ENCODE assay signal across 8 cellular contexts in genomic region chr2:111120253-111121027, GRCh38. TPM values are rescaled to one million over a fixed set of nuclear protein-coding genes. Genes with fewer than 3 reads are reported as not detected.
DNase-seq lines count a peak whose midpoint lies in the region; ATAC-seq, FAIRE-seq and TF ChIP-seq lines count a peak whose summit lies in the region.

A gene with protein sequence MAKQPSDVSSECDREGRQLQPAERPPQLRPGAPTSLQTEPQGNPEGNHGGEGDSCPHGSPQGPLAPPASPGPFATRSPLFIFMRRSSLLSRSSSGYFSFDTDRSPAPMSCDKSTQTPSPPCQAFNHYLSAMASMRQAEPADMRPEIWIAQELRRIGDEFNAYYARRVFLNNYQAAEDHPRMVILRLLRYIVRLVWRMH (plus strand): TSS chr2:111120914. CDS start chr2:111123746, 2,832 bp downstream.

- peaks cover 8% of the 10 kb centered on the region; the same call in 1 of the 2 replicates for H3F3A ChIP-seq in OCI-LY1 (ENCODE audit: insufficient read depth, low read length)

- H3K4me3 ChIP-seq in OCI-LY1 (ENCODE audit: low read depth, low read length, poor library complexity, severe bottlenecking) = peak within 1 kb of the TSS; percentile 89
- peak within 1 kb of the TSS; percentile 75 for H3K4me3 ChIP-seq in mucosa of descending colon

- DNase-seq in D721Med (ENCODE audit: insufficient read length, low spot score) (peak; percentile 58), HuH-7 (ENCODE audit: low spot score) (peak; percentile 91), epidermal melanocyte (ENCODE audit: insufficient read length, low spot score) (peak; percentile 72), mucosa of descending colon (peak; percentile 96 to 98 (median 96))
- peak; percentile 63 for DNase-seq in activated CD8-positive, alpha-beta memory T cell treated with anti-CD3 and anti-CD28 coated beads, Interleukin-2, amount 50 U/mL, for 24 hours (ENCODE audit: extremely low read depth)
- peak; percentile 48 to 76 for DNase-seq in stimulated activated CD8-positive, alpha-beta memory T cell treated with anti-CD3 and anti-CD28 coated beads, Interleukin-4, amount 100 ng/mL, for 1 hour (ENCODE audit: low read depth in 2 of 2, low spot score in 1 of 2)

- H2AFZ ChIP-seq in OCI-LY1 (ENCODE audit: low read length) = no peak within 1 kb of the TSS

- no peaks in the 10 kb centered on the region for H3K9me2 ChIP-seq in OCI-LY1 (ENCODE audit: low read depth, low read length)

- intact Hi-C loops in mucosa of descending colon (cut with DNase I, micrococcal nuclease) = no loop called here

- TF ChIP-seq CTCF in D721Med (IDR thresholded peaks at IDR 0.05; ENCODE audit: insufficient read depth, missing control alignments) (peak; percentile 14), OCI-LY1 (IDR thresholded peaks at IDR 0.05; ENCODE audit: low read length) (peak; percentile 40; the same call in 1 of the 2 replicates), mucosa of descending colon (IDR thresholded peaks at IDR 0.05) (no peak)

- peak within 1 kb of the TSS; percentile 95 for H3K9ac ChIP-seq in OCI-LY1 (ENCODE audit: low read length)

- H4K20me1 ChIP-seq in OCI-LY1 (ENCODE audit: insufficient read depth, low read length) = no peaks in the 10 kb centered on the region

- peaks cover 70% of the 10 kb centered on the region for H3K4me1 ChIP-seq in OCI-LY1 (ENCODE audit: insufficient read depth, low read length, severe bottlenecking)
- peaks cover 32% of the 10 kb centered on the region for H3K4me1 ChIP-seq in mucosa of descending colon (ENCODE audit: low read depth)

- H3K36me3 ChIP-seq in OCI-LY1 (ENCODE audit: insufficient read depth, low read length) (peaks cover 44% of the 10 kb centered on the region), mucosa of descending colon (ENCODE audit: low read depth) (no peaks in the 10 kb centered on the region)

- H3K79me2 ChIP-seq in OCI-LY1 (ENCODE audit: insufficient read depth, low read length) = peaks cover 45% of the 10 kb centered on the region

- peak within 1 kb of the TSS; percentile 88 for H3K4me2 ChIP-seq in OCI-LY1 (ENCODE audit: low read length)

- ATAC-seq in GM21447 (IDR thresholded peaks at IDR 0.05; ENCODE audit: unreplicated experiment) (peak; percentile 45), mucosa of descending colon (peak; percentile 81)

- H3K27me3 ChIP-seq in OCI-LY1 (ENCODE audit: insufficient read depth, low read length) = no peaks in the 10 kb centered on the region

- no peak for FAIRE-seq in D721Med (lab: Jason Lieb, UNC)

- peak within 1 kb of the TSS; percentile 89 for H3K27ac ChIP-seq in OCI-LY1 (ENCODE audit: low read depth, low read length, poor library complexity, severe bottlenecking)

- no peaks in the 10 kb centered on the region for H3K9me3 ChIP-seq in OCI-LY1 (ENCODE audit: low read length)
- no peaks in the 10 kb centered on the region for H3K9me3 ChIP-seq in mucosa of descending colon

RNA-seq across cellular contexts. Expression of the gene that starts here (rescaled TPM):
- total RNA-seq in mucosa of descending colon = 10 to 100 TPM; 40.9 to 44.4 (median 43.7) TPM

Comparison
In these comparisons a context has a peak if more than half of its experiments do, and no peak if none do; other contexts are left out.
1. Peak in every context shown above with its lines: DNase-seq, ATAC-seq, H3K4me3 ChIP-seq and H3K27ac ChIP-seq.